25 cellular contexts compared by ENCODE assay signal in the genomic region with DNA sequence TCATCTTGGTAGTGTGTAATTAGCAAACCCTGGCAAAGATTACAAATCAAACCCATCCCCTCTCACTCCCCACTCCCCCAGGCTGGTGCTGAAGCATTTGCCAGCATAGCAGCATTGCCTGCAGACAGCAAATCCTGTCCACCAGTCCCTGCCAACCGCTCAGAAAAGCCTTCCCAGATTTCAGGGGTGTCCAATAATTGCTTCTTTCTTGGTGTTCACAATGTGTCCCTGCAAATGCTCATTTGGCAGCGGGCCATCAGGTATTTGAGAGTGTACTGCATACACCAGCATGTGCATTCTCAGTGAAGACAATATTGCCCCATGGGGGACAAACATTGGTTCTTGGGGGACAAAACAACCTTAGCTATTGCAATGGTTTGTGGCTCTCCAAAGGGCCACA. TPM values are rescaled to one million over a fixed set of nuclear protein-coding genes. Genes with fewer than 3 reads are reported as not detected.
DNase-seq lines count a peak whose midpoint lies in the region; ATAC-seq and TF ChIP-seq lines count a peak whose summit lies in the region.
"Had no signal": no experiment of that assay in that cellular context is flagged by ENCODE, and none has a peak within 500 bp of the region (broad histone marks: within the 10 kb centered on the region; RNA-seq: fewer than 3 reads in every experiment).

No MANE protein-coding gene starts in this region.

- ATAC-seq in Right ventricle myocardium superior (ENCODE audit: poor library complexity) (no peak), HG03280 (IDR thresholded peaks at IDR 0.05; ENCODE audit: unreplicated experiment) (no peak), HG02763 (IDR thresholded peaks at IDR 0.05; ENCODE audit: unreplicated experiment) (no peak)
- ATAC-seq: CD8-positive, alpha-beta T cell; HCT116; Right ventricle myocardium inferior had no signal

- peak; percentile 11 for DNase-seq in DMS 273 (lab: John Stamatoyannopoulos, UW; ENCODE audit: unreplicated experiment)
- no peak for DNase-seq in DMS 273 treated with DMSO at 0.1 percent for 48 hours (lab: John Stamatoyannopoulos, UW)
- no peak for DNase-seq in left ventricle myocardium inferior
- DNase-seq in Right ventricle myocardium superior, result no peak
- peak; percentile 79 for DNase-seq in cerebellum (ENCODE audit: low spot score)
- DNase-seq: Caco-2; CD8-positive, alpha-beta T cell; DMS79 treated with DMSO at 0.1 percent for 48 hours; KG1; MM.1S; NCI-H1436; NCI-H187; NCI-H2081 treated with DMSO at 0.1 percent for 48 hours; NCI-H2227 treated with DMSO at 0.1 percent for 48 hours; NCI-H510A; NK-92 treated with Interleukin-12 subunit alpha and Interleukin-12 subunit beta, amount 100 ng/mL, for 24 hours; PC-9 had no signal

- H3K9me3 ChIP-seq in left ventricle myocardium inferior (replicated peaks), result no peaks in the 10 kb centered on the region
- H3K9me3 ChIP-seq: Caco-2, SJSA1 had no signal

- intact Hi-C loops in left ventricle myocardium inferior (cut with micrococcal nuclease), result no loop called here
- intact Hi-C loops in Right ventricle myocardium superior (cut with DNase I), result no loop called here

- peaks cover 49% of the 10 kb centered on the region for H3K4me1 ChIP-seq in left ventricle myocardium inferior
- H3K4me1 ChIP-seq: Caco-2, SJSA1 had no signal

- no peak overlapping the region for H3K4me3 ChIP-seq in left ventricle myocardium inferior
- H3K4me3 ChIP-seq: PC-9, SJSA1 had no signal

- TF ChIP-seq CTCF in left ventricle myocardium inferior (IDR thresholded peaks at IDR 0.05; ENCODE audit: borderline replicate concordance), result no peak

- H3K36me3 ChIP-seq in left ventricle myocardium inferior, result peaks cover 42% of the 10 kb centered on the region
- H3K36me3 ChIP-seq: SJSA1 had no signal

- no peaks in the 10 kb centered on the region for H3K27me3 ChIP-seq in left ventricle myocardium inferior (ENCODE audit: low read depth)
- H3K27me3 ChIP-seq: SJSA1 had no signal

- H3K27ac ChIP-seq in left ventricle myocardium inferior (replicated peaks), result peak overlapping the region; percentile 82
- H3K27ac ChIP-seq: 22Rv1, C4-2B, PC-9, SJSA1 had no signal

RNA-seq across cellular contexts. Expression of gene ORC6, which starts 28.2 kb away (rescaled TPM):
- total RNA-seq in left ventricle myocardium inferior (1.4 TPM), Right ventricle myocardium superior (1.9 TPM), cerebellum (15.6 TPM)

RNA-seq across cellular contexts. Expression of gene VPS35, which starts 28.7 kb away (rescaled TPM):
- total RNA-seq in left ventricle myocardium inferior (74.6 TPM), Right ventricle myocardium superior (89.0 TPM), cerebellum (115 TPM)

RNA-seq across cellular contexts. Expression of gene MYLK3, which starts 30.5 kb away (rescaled TPM):
- 256 TPM for total RNA-seq in left ventricle myocardium inferior
- 304 TPM for total RNA-seq in Right ventricle myocardium superior
- total RNA-seq in cerebellum, result 1.3 TPM
- total RNA-seq: CD8-positive, alpha-beta T cell; RPMI7951 had no signal

Comparison
In these comparisons a context has a peak if more than half of its experiments do, and no peak if none do; other contexts are left out.
1. DNase-seq: peak in DMS 273 (single experiment) and cerebellum (single experiment); none in DMS 273 treated with DMSO at 0.1 percent for 48 hours (single experiment), left ventricle myocardium inferior (single experiment) and Right ventricle myocardium superior (single experiment).
2. RNA of gene MYLK3, which starts 30.5 kb away (total RNA-seq): 304 TPM in Right ventricle myocardium superior (single experiment) and 256 TPM in left ventricle myocardium inferior (single experiment); 1.3 TPM in cerebellum (single experiment); every median in the first group is over 100 times any median in the second.